ENCODE assay signal across 14 cellular contexts in genomic region chr1:103717404-103717803, GRCh38. TPM values are rescaled to one million over a fixed set of nuclear protein-coding genes. Genes with fewer than 3 reads are reported as not detected.
A peak's percentile ranks its signal among the peaks of the same experiment; 100 is the strongest.
DNase-seq lines count a peak whose midpoint lies in the region; ATAC-seq and TF ChIP-seq lines count a peak whose summit lies in the region.
"Not testable (repeated sequence)": the region's sequence is repeated elsewhere in the genome, so short reads cannot be mapped to it uniquely, and the experiment has no call there.
"Had no signal": no experiment of that assay in that cellular context is flagged by ENCODE, and none has a peak within 500 bp of the region (broad histone marks: within the 10 kb centered on the region; RNA-seq: fewer than 3 reads in every experiment).

No MANE protein-coding gene starts in this region.

- not testable (repeated sequence) for H3K27me3 Mint-ChIP-seq in chondrocyte (ENCODE audit: low read depth); naive B cell; type B pancreatic cell

- H3K4me1 ChIP-seq in SJSA1 (replicated peaks); lower lobe of right lung: not testable (repeated sequence)

- ATAC-seq in lower lobe of right lung; naive B cell (ENCODE audit: low read depth in 2 of 2): not testable (repeated sequence)

- not testable (repeated sequence) for H3K27me3 ChIP-seq in SJSA1 (replicated peaks); lower lobe of right lung (ENCODE audit: low read depth)

- DNase-seq in SJSA1 (ENCODE audit: low read depth in 1 of 2, low spot score in 2 of 2): peak; percentile 0 to 25
- peak; percentile 41 for DNase-seq in activated effector memory CD4-positive, alpha-beta T cell treated with anti-CD3 and anti-CD28 coated beads, Interleukin-2, amount 50 U/mL, for 16 hours
- DNase-seq in chondrocyte (ENCODE audit: low spot score): peak; percentile 48
- DNase-seq in islet precursor cell: peak; percentile 18
- DNase-seq in lower lobe of right lung: peak; percentile 5
- peak; percentile 0 for DNase-seq in naive B cell
- DNase-seq in posterior vena cava (ENCODE audit: low spot score): peak; percentile 71
- DNase-seq in type B pancreatic cell (ENCODE audit: extremely low spot score, unreplicated experiment): peak; percentile 51

- not testable (repeated sequence) for H3K4me3 Mint-ChIP-seq in chondrocyte (ENCODE audit: unreplicated experiment); naive B cell; type B pancreatic cell

- H3K27ac ChIP-seq in SJSA1, lower lobe of right lung: not testable (repeated sequence)

- intact Hi-C loops in lower lobe of right lung (cut with DNase I); posterior vena cava (cut with DNase I): not testable (repeated sequence)

- not testable (repeated sequence) for TF ChIP-seq CTCF in chondrocyte (IDR thresholded peaks at IDR 0.05); lower lobe of right lung (IDR thresholded peaks at IDR 0.05); type B pancreatic cell (conservative IDR thresholded peaks at IDR 0.05)

- H3K9me3 Mint-ChIP-seq in chondrocyte (ENCODE audit: low read depth); naive B cell; type B pancreatic cell: not testable (repeated sequence)

- H3K36me3 Mint-ChIP-seq in chondrocyte (ENCODE audit: low read depth); naive B cell; type B pancreatic cell: not testable (repeated sequence)

- H3K27ac Mint-ChIP-seq in chondrocyte (ENCODE audit: unreplicated experiment); naive B cell; type B pancreatic cell: not testable (repeated sequence)

- H3K36me3 ChIP-seq in SJSA1, lower lobe of right lung: not testable (repeated sequence)

- H3K9me3 ChIP-seq in SJSA1 (replicated peaks); lower lobe of right lung: not testable (repeated sequence)

- H3K4me3 ChIP-seq in SJSA1, lower lobe of right lung: not testable (repeated sequence)

- H3K4me1 Mint-ChIP-seq in chondrocyte (ENCODE audit: low read depth); naive B cell; type B pancreatic cell (ENCODE audit: unreplicated experiment): not testable (repeated sequence)

RNA-seq across cellular contexts. Expression of gene AMY1B, which starts 21.4 kb away (rescaled TPM):
- total RNA-seq in SJSA1 (2014; rRNA removed; shearing (Covaris generic)): not detected in 2 replicates
- not detected in 3 replicates for total RNA-seq in chondrocyte
- 5.8 TPM for total RNA-seq in lower lobe of right lung
- not detected for polyA plus RNA-seq in naive B cell (ENCODE audit: low read depth in 6 of 6)
- total RNA-seq in posterior vena cava: not detected
- total RNA-seq in type B pancreatic cell (ENCODE audit: low replicate concordance): not detected in 2 replicates
- total RNA-seq: Caco-2; CD4-positive, alpha-beta T cell; H1; H9 had no signal
- polyA plus RNA-seq: A549, BJ, H1 had no signal

RNA-seq across cellular contexts. Expression of gene AMY1C, which starts 32.3 kb away (rescaled TPM):
- total RNA-seq in SJSA1 (2014; rRNA removed; shearing (Covaris generic)): not detected in 2 replicates
- total RNA-seq in chondrocyte: not detected in 3 replicates
- total RNA-seq in lower lobe of right lung: 35.3 TPM
- not detected for polyA plus RNA-seq in naive B cell (ENCODE audit: low read depth in 6 of 6)
- total RNA-seq in posterior vena cava: not detected
- not detected in 2 replicates for total RNA-seq in type B pancreatic cell (ENCODE audit: low replicate concordance)
- total RNA-seq: Caco-2; CD4-positive, alpha-beta T cell; H1; H9 had no signal
- polyA plus RNA-seq: A549, BJ, H1 had no signal

Comparison
In these comparisons a context has a peak if more than half of its experiments do, and no peak if none do; other contexts are left out.
1. DNase-seq: peak in every context shown above with its lines; median percentile 71 in posterior vena cava; 51 in type B pancreatic cell; 48 in chondrocyte; 41 in activated effector memory CD4-positive, alpha-beta T cell treated with anti-CD3 and anti-CD28 coated beads, Interleukin-2, amount 50 U/mL, for 16 hours; 18 in islet precursor cell; 12 in SJSA1; 5 in lower lobe of right lung; 0 in naive B cell.
2. RNA of gene AMY1C, which starts 32.3 kb away (total RNA-seq): 35.3 TPM in lower lobe of right lung (single experiment); not detected in SJSA1, not detected in chondrocyte, not detected in posterior vena cava and not detected in type B pancreatic cell; every median in the first group is over 10 times any median in the second.